Comparison of ENCODE assay signal across 8 cellular contexts in genomic region chr10:34638405-34639054, GRCh38.
DNase-seq lines count a peak whose midpoint lies in the region; ATAC-seq and TF ChIP-seq lines count a peak whose summit lies in the region.

No MANE protein-coding gene starts in this region.

- POLR2A ChIA-PET in activated CD4-positive, alpha-beta T cell treated with anti-CD3 and anti-CD28 coated beads for 36 hours (lab: Charles Lee) = no interaction called here

- intact Hi-C loops in activated CD4-positive, alpha-beta T cell treated with anti-CD3 and anti-CD28 coated beads for 36 hours (cut with DNase I, micrococcal nuclease) = loop anchor here (1.0 to 10.0 kb wide), 6 partner anchors 116 to 1844 kb away; no protein-coding TSS in a partner anchor
- intact Hi-C loops in colonic mucosa (cut with DNase I) = loop anchor here (5.0 to 10.0 kb wide), 2 partner anchors 1306 to 1444 kb away; partner anchors contain the start of gene NRP1

- H3K36me3 Mint-ChIP-seq in activated CD4-positive, alpha-beta T cell treated with anti-CD3 and anti-CD28 coated beads for 36 hours (ENCODE audit: low read depth) = no peaks in the 10 kb centered on the region

- H3K27me3 ChIP-seq in colonic mucosa = no peaks in the 10 kb centered on the region
- H3K27me3 ChIP-seq in liver (ENCODE audit: control insufficient read depth in 4 of 4, insufficient read depth in 4 of 4, low read length in 3 of 4) = no peaks in the 10 kb centered on the region

- H3K27ac ChIP-seq in colonic mucosa (no peak overlapping the region), liver (ENCODE audit: low read depth in 1 of 2, low read length in 2 of 2) (no peak overlapping the region)

- CTCF ChIA-PET in activated CD4-positive, alpha-beta T cell treated with anti-CD3 and anti-CD28 coated beads for 36 hours (lab: Charles Lee) = interaction anchor here (0.5 to 3.7 kb wide), 29 partner anchors 8 to 1449 kb away, joined by 3 to 21 read pairs (median 3); no protein-coding TSS in a partner anchor

- H3K4me1 Mint-ChIP-seq in activated CD4-positive, alpha-beta T cell treated with anti-CD3 and anti-CD28 coated beads for 36 hours = peaks cover 13% of the 10 kb centered on the region

- no peak overlapping the region for H3K4me3 Mint-ChIP-seq in activated CD4-positive, alpha-beta T cell treated with anti-CD3 and anti-CD28 coated beads for 36 hours

- no peak overlapping the region for H3K27ac Mint-ChIP-seq in activated CD4-positive, alpha-beta T cell treated with anti-CD3 and anti-CD28 coated beads for 36 hours

- no peaks in the 10 kb centered on the region for H3K36me3 ChIP-seq in colonic mucosa
- no peaks in the 10 kb centered on the region for H3K36me3 ChIP-seq in liver (ENCODE audit: control insufficient read depth in 4 of 4, insufficient read depth in 3 of 4, low read depth in 1 of 4, low read length in 3 of 4)

- peak; percentile 100 for TF ChIP-seq RAD21 in liver (IDR thresholded peaks at IDR 0.05)

- peak; percentile 44 for ATAC-seq in activated CD4-positive, alpha-beta T cell treated with anti-CD3 and anti-CD28 coated beads for 36 hours
- no peak for ATAC-seq in GM18498 (IDR thresholded peaks at IDR 0.05; ENCODE audit: unreplicated experiment)

- peaks cover 2% of the 10 kb centered on the region for H3K27me3 Mint-ChIP-seq in activated CD4-positive, alpha-beta T cell treated with anti-CD3 and anti-CD28 coated beads for 36 hours

- H3K4me3 ChIP-seq in HFF-Myc (replicated peaks; ENCODE audit: low read depth, low read length) = no peak overlapping the region
- no peak overlapping the region for H3K4me3 ChIP-seq in colonic mucosa
- H3K4me3 ChIP-seq in liver (ENCODE audit: low read depth in 1 of 3, low read length in 3 of 3) = no peak overlapping the region

- no peak overlapping the region for H3K9ac ChIP-seq in colonic mucosa (ENCODE audit: low read depth in 2 of 2, low read length in 2 of 2)
- no peak overlapping the region for H3K9ac ChIP-seq in liver (ENCODE audit: low read depth in 1 of 2, low read length in 2 of 2)

- H3K4me1 ChIP-seq in colonic mucosa (no peaks in the 10 kb centered on the region), liver (ENCODE audit: control insufficient read depth in 4 of 4, insufficient read depth in 4 of 4, low read length in 3 of 4) (peaks cover 0 to 20% (median 13%) of the 10 kb centered on the region in 4 donors)

- peak; percentile 89 for TF ChIP-seq CTCF in HFF-Myc (IDR thresholded peaks at IDR 0.05; ENCODE audit: low read depth, low read length, missing control alignments)
- peak; percentile 91 for TF ChIP-seq CTCF in colonic mucosa (IDR thresholded peaks at IDR 0.05)
- peak; percentile 92 for TF ChIP-seq CTCF in liver (IDR thresholded peaks at IDR 0.05; ENCODE audit: low read depth, low read length, missing input control)

- DNase-seq in GDM1 (lab: John Stamatoyannopoulos, UW) (peak; percentile 38), HFF-Myc (ENCODE audit: extremely low read depth, low read depth) (peak; percentile 57), NCI-H2196 (lab: John Stamatoyannopoulos, UW; ENCODE audit: unreplicated experiment) (peak; percentile 13), colonic mucosa (peak; percentile 88)
- DNase-seq in activated CD4-positive, alpha-beta T cell treated with anti-CD3 and anti-CD28 coated beads for 36 hours = peak; percentile 83
- DNase-seq in stimulated activated CD4-positive, alpha-beta T cell treated with anti-CD3 and anti-CD28 coated beads, TNF-alpha, amount 100 ng/mL, for 24 hours (ENCODE audit: low read depth in 3 of 3) = peak; percentile 29 to 64 (median 55)

- H3K9me3 Mint-ChIP-seq in activated CD4-positive, alpha-beta T cell treated with anti-CD3 and anti-CD28 coated beads for 36 hours (ENCODE audit: low read depth) = no peaks in the 10 kb centered on the region

- 32% methylated on average over 4 of the region's 4 CpGs for WGBS in liver

- H3K9me3 ChIP-seq in colonic mucosa (no peaks in the 10 kb centered on the region), liver (ENCODE audit: control insufficient read depth in 4 of 4, low read length in 3 of 4) (no peaks in the 10 kb centered on the region)

TF ChIP-seq in liver, 16 proteins besides CTCF, POLR2A, EP300 and RAD21:
- TF ChIP-seq SP1 (IDR thresholded peaks at IDR 0.05) = no peak
- TF ChIP-seq JUND (IDR thresholded peaks at IDR 0.05) = no peak
- TF ChIP-seq FOXA1 (IDR thresholded peaks at IDR 0.05) = no peak
- TF ChIP-seq MAX (IDR thresholded peaks at IDR 0.05) = no peak
- no peak for TF ChIP-seq HNF4G (IDR thresholded peaks at IDR 0.05)
- no peak for TF ChIP-seq ZBTB33 (IDR thresholded peaks at IDR 0.05)
- no peak for TF ChIP-seq REST (IDR thresholded peaks at IDR 0.05)
- no peak for TF ChIP-seq NR2F2 (IDR thresholded peaks at IDR 0.05)
- no peak for TF ChIP-seq RXRA (IDR thresholded peaks at IDR 0.05)
- TF ChIP-seq FOXA2 (IDR thresholded peaks at IDR 0.05) = no peak
- no peak for TF ChIP-seq HNF4A (conservative IDR thresholded peaks at IDR 0.05)
- TF ChIP-seq GABPA (IDR thresholded peaks at IDR 0.05 in 1 of 2, conservative IDR thresholded peaks at IDR 0.05 in 1 of 2) = no peak
- TF ChIP-seq ATF3 (IDR thresholded peaks at IDR 0.05) = no peak
- no peak for TF ChIP-seq EGR1 (IDR thresholded peaks at IDR 0.05; ENCODE audit: low read depth in 2 of 2)
- TF ChIP-seq YY1 (IDR thresholded peaks at IDR 0.05) = no peak
- TF ChIP-seq TAF1 (conservative IDR thresholded peaks at IDR 0.05) = no peak

Comparison
In these comparisons a context has a peak if more than half of its experiments do, and no peak if none do; other contexts are left out.
1. DNase-seq: peak in every context shown above with its lines; median percentile 88 in colonic mucosa; 83 in activated CD4-positive, alpha-beta T cell treated with anti-CD3 and anti-CD28 coated beads for 36 hours; 57 in HFF-Myc; 55 in stimulated activated CD4-positive, alpha-beta T cell treated with anti-CD3 and anti-CD28 coated beads, TNF-alpha, amount 100 ng/mL, for 24 hours; 38 in GDM1; 13 in NCI-H2196.